In the genomic region with DNA sequence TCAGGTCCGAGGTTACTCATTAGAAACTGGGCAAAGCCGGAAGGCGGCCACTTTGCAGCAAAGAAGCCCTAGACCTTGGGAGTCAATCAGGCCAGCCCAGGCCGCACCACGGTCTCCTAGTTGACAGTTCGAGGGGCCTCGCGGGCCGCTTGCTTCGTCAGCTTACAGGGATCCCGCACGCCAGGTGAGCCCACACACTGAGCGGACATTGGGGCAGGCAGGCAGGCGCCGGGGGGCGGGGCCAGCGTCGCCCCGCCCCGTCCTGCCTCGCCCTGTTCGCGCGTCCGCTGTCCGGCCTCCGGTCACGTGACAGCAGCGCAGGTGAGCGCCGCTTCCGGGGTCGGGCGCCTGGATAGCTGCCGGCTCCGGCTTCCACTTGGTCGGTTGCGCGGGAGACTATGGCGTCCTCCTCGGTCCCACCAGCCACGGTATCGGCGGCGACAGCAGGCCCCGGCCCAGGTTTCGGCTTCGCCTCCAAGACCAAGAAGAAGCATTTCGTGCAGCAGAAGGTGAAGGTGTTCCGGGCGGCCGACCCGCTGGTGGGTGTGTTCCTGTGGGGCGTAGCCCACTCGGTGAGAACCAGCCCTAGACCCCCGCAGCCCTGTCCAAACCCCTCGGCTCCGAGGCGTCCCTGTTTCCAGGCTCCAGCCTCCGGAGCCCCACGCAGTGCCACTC, we compare ENCODE assay signal across 8 cellular contexts. TPM values are rescaled to one million over a fixed set of nuclear protein-coding genes. Genes with fewer than 3 reads are reported as not detected.
DNase-seq lines count a peak whose midpoint lies in the region; ATAC-seq and TF ChIP-seq lines count a peak whose summit lies in the region.

PIP4K2C (plus strand) TSS at position 301 of the 675 bp plus-strand sequence; CDS start at position 399, 98 bp downstream.

- peaks cover 11% of the 10 kb centered on the region for H3F3A ChIP-seq in GM23338 (replicated peaks; ENCODE audit: low read depth)

- ATAC-seq in GM23338 = peak; percentile 93

- H2AFZ ChIP-seq in GM23338 = peak within 1 kb of the TSS; percentile 89
- H2AFZ ChIP-seq in neuron (ENCODE audit: low read depth, low read length) = peak within 1 kb of the TSS; percentile 87

- H3K36me3 ChIP-seq in GM23338 (ENCODE audit: insufficient read depth) (0 out of 2 replicates have a peak, but pooled peaks cover 6% of the 10 kb centered on the region), SJCRH30 (peaks cover 7% of the 10 kb centered on the region), neuron (ENCODE audit: insufficient read depth, low read length) (peaks cover 14% of the 10 kb centered on the region), subcutaneous abdominal adipose tissue (ENCODE audit: control insufficient read depth in 5 of 5, insufficient read depth in 5 of 5, low read length in 5 of 5) (peaks cover 0 to 7% (median 4%) of the 10 kb centered on the region in 5 donors)

- peaks cover 4% of the 10 kb centered on the region for H4K20me1 ChIP-seq in GM23338 (replicated peaks; ENCODE audit: insufficient read depth)

- peak within 1 kb of the TSS; percentile 81; the same call in 1 of the 2 replicates for H3K27ac ChIP-seq in GM23338 (ENCODE audit: low read depth)
- peak within 1 kb of the TSS; percentile 2; the same call in 1 of the 2 replicates for H3K27ac ChIP-seq in SJCRH30
- H3K27ac ChIP-seq in subcutaneous abdominal adipose tissue (ENCODE audit: low read depth, low read length) = no peak within 1 kb of the TSS

- DNase-seq in ELF-1 (ENCODE audit: low read depth, low spot score) = peak; percentile 97
- DNase-seq in GM23338 (ENCODE audit: low spot score) = peak; percentile 94
- DNase-seq in LNCaP clone FGC (ENCODE audit: low read depth) = peak; percentile 33
- DNase-seq in SJCRH30 = peak; percentile 97 to 99
- peak; percentile 60 for DNase-seq in activated gamma-delta T cell treated with anti-CD3 and anti-CD28 coated beads, Interleukin-2, amount 50 U/mL, for 16 hours (ENCODE audit: low read depth)
- DNase-seq in foreskin melanocyte = peak; percentile 31

- peak within 1 kb of the TSS; percentile 92 for H3K4me3 Mint-ChIP-seq in GM23338

- H3K36me3 Mint-ChIP-seq in GM23338 (ENCODE audit: low read depth) = peaks cover 10% of the 10 kb centered on the region

- peaks cover 14% of the 10 kb centered on the region for H3K4me1 Mint-ChIP-seq in GM23338

- peak within 1 kb of the TSS in 4 of 5 donors; percentile 37 to 87 (median 76) for H3K9ac ChIP-seq in subcutaneous abdominal adipose tissue (ENCODE audit: low read length in 5 of 5)

- peak within 1 kb of the TSS; percentile 72 for H3K27ac Mint-ChIP-seq in GM23338

- no peaks in the 10 kb centered on the region for H3K9me2 ChIP-seq in GM23338 (ENCODE audit: insufficient read depth)

- H3K9me3 Mint-ChIP-seq in GM23338 = no peaks in the 10 kb centered on the region

- peaks cover 13% of the 10 kb centered on the region for H3K4me1 ChIP-seq in GM23338 (ENCODE audit: insufficient read depth)
- peaks cover 8% of the 10 kb centered on the region for H3K4me1 ChIP-seq in SJCRH30
- peaks cover 11% of the 10 kb centered on the region for H3K4me1 ChIP-seq in neuron (ENCODE audit: insufficient read depth, low read length)
- peaks cover 2 to 18% (median 17%) of the 10 kb centered on the region in 5 donors for H3K4me1 ChIP-seq in subcutaneous abdominal adipose tissue (ENCODE audit: control insufficient read depth in 5 of 5, insufficient read depth in 5 of 5, low read length in 5 of 5)

- peaks cover 22% of the 10 kb centered on the region for H3K79me2 ChIP-seq in GM23338 (replicated peaks; ENCODE audit: insufficient read depth)

- peak within 1 kb of the TSS; percentile 98 for H3K4me3 ChIP-seq in GM23338
- H3K4me3 ChIP-seq in LNCaP clone FGC (ENCODE audit: low read depth, low read length) = peak within 1 kb of the TSS; percentile 97
- peak within 1 kb of the TSS; percentile 72 for H3K4me3 ChIP-seq in SJCRH30
- H3K4me3 ChIP-seq in neuron (ENCODE audit: low read length) = peak within 1 kb of the TSS; percentile 89
- H3K4me3 ChIP-seq in subcutaneous abdominal adipose tissue (ENCODE audit: low read depth in 1 of 5, low read length in 5 of 5) = peak within 1 kb of the TSS; percentile 74 to 92 (median 85)

- no peaks in the 10 kb centered on the region for H3K9me3 ChIP-seq in SJCRH30 (replicated peaks)
- H3K9me3 ChIP-seq in neuron (ENCODE audit: low read length) = no peaks in the 10 kb centered on the region
- H3K9me3 ChIP-seq in subcutaneous abdominal adipose tissue (ENCODE audit: control insufficient read depth in 5 of 5, low read length in 5 of 5) = no peaks in the 10 kb centered on the region

- TF ChIP-seq CTCF in GM23338 (conservative IDR thresholded peaks at IDR 0.05; ENCODE audit: low read depth in 2 of 2) (no peak), LNCaP clone FGC (IDR thresholded peaks at IDR 0.05; ENCODE audit: control insufficient read depth, extremely low read depth, insufficient read depth) (no peak)

- 0 out of 2 replicates have a peak, but pooled peaks cover 8% of the 10 kb centered on the region for H3K27me3 ChIP-seq in GM23338 (ENCODE audit: insufficient read depth)
- H3K27me3 ChIP-seq in SJCRH30 = peaks cover 12% of the 10 kb centered on the region; the same call in 1 of the 2 replicates
- no peaks in the 10 kb centered on the region for H3K27me3 ChIP-seq in neuron (ENCODE audit: insufficient read depth, low read length)
- H3K27me3 ChIP-seq in subcutaneous abdominal adipose tissue (ENCODE audit: control insufficient read depth in 5 of 5, insufficient read depth in 4 of 5, low read length in 5 of 5) = peaks cover 0 to 6% (median 2%) of the 10 kb centered on the region in 5 donors

- peak within 1 kb of the TSS; percentile 97 for H3K4me2 ChIP-seq in GM23338

- peaks cover 17% of the 10 kb centered on the region for H3K27me3 Mint-ChIP-seq in GM23338 (ENCODE audit: insufficient read depth, low read depth, poor library complexity)

TF ChIP-seq in GM23338, 12 proteins besides CTCF, POLR2A, EP300 and RAD21 (continues in another document):
- TF ChIP-seq JUNB (IDR thresholded peaks at IDR 0.05; ENCODE audit: unreplicated experiment) (no peak), ZNF331 (CRISPR knock-in tag; IDR thresholded peaks at IDR 0.05; ENCODE audit: low read depth) (no peak), POLR2AphosphoS5 (IDR thresholded peaks at IDR 0.05; ENCODE audit: low read depth) (peak; percentile 72), ZNF114 (CRISPR knock-in tag; IDR thresholded peaks at IDR 0.05) (no peak), CREB1 (CRISPR knock-in tag; IDR thresholded peaks at IDR 0.05; ENCODE audit: low read depth) (peak; percentile 65), STAT1 (IDR thresholded peaks at IDR 0.05; ENCODE audit: unreplicated experiment) (no peak)

RNA-seq across cellular contexts. Expression of gene PIP4K2C, which starts in this region (rescaled TPM):
- total RNA-seq in GM23338 (2014; rRNA removed; shearing (Covaris generic)) = 26.4 and 30.6 TPM in 2 replicates
- polyA plus RNA-seq in GM23338 (2016; fragmentation: Nextera tagmentation; extraction: Ambion mirVana) = 10.5 and 10.8 TPM in 2 replicates
- total RNA-seq in SJCRH30 (2014; rRNA removed; shearing (Covaris generic)) = 170 and 171 TPM in 2 replicates

Comparison
In these comparisons a context has a peak if more than half of its experiments do, and no peak if none do; other contexts are left out.
1. DNase-seq: peak in every context shown above with its lines; median percentile 98 in SJCRH30; 97 in ELF-1; 94 in GM23338; 60 in activated gamma-delta T cell treated with anti-CD3 and anti-CD28 coated beads, Interleukin-2, amount 50 U/mL, for 16 hours; 33 in LNCaP clone FGC; 31 in foreskin melanocyte.